ENCODE assay signal across 8 cellular contexts in genomic region chr16:30650369-30651123, GRCh38. TPM values are rescaled to one million over a fixed set of nuclear protein-coding genes. Genes with fewer than 3 reads are reported as not detected.
DNase-seq lines count a peak whose midpoint lies in the region; ATAC-seq and TF ChIP-seq lines count a peak whose summit lies in the region.

Gene PRR14, plus strand, starts transcription at chr16:30650960. Its CDS starts 686 bp downstream, at chr16:30651646.

- H3K4me3 ChIP-seq in RWPE2 (ENCODE audit: severe bottlenecking) (peak within 1 kb of the TSS; percentile 83), fibroblast of lung (replicated peaks in 1 of 4; ENCODE audit: control extremely low read depth in 1 of 4, insufficient read depth in 1 of 4, low read depth in 3 of 4, low read length in 4 of 4) (peak within 1 kb of the TSS; percentile 81 to 99 (median 95))
- peak within 1 kb of the TSS; percentile 100 for H3K4me3 ChIP-seq in naive thymus-derived CD4-positive, alpha-beta T cell (ENCODE audit: low read length)

- H3K4me2 ChIP-seq in fibroblast of lung (ENCODE audit: extremely low read depth, insufficient read depth, low read length) = peak within 1 kb of the TSS; percentile 90

- H3K4me3 Mint-ChIP-seq in activated T-helper 2 cell treated with anti-CD3 and anti-CD28 coated beads, Interferon-gamma antibody, Interleukin-2, Interleukin-4, amounts not matched to agents 10 μg/mL and 5 μg/mL and 100 μg/mL, durations not matched to agents 14 hours and 24 hours and 36 hours (ENCODE audit: low read depth) = peak within 1 kb of the TSS; percentile 98
- peak within 1 kb of the TSS; percentile 86 to 100 (median 98) for H3K4me3 Mint-ChIP-seq in naive thymus-derived CD4-positive, alpha-beta T cell
- H3K4me3 Mint-ChIP-seq in stimulated activated naive B cell treated with anti-CD40 and anti-IgM and Interleukin-4, amounts not matched to agents 10 μg/mL and 1 μg/mL and 100 μg/mL, for 72 hours = peak within 1 kb of the TSS; percentile 95 to 96

- H3K4me1 Mint-ChIP-seq in activated T-helper 2 cell treated with anti-CD3 and anti-CD28 coated beads, Interferon-gamma antibody, Interleukin-2, Interleukin-4, amounts not matched to agents 10 μg/mL and 5 μg/mL and 100 μg/mL, durations not matched to agents 14 hours and 24 hours and 36 hours (ENCODE audit: low read depth) = peaks cover 13% of the 10 kb centered on the region
- H3K4me1 Mint-ChIP-seq in naive thymus-derived CD4-positive, alpha-beta T cell = peaks cover 19 to 39% (median 22%) of the 10 kb centered on the region in 7 donors
- H3K4me1 Mint-ChIP-seq in stimulated activated naive B cell treated with anti-CD40 and anti-IgM and Interleukin-4, amounts not matched to agents 10 μg/mL and 1 μg/mL and 100 μg/mL, for 72 hours = peaks cover 27 to 31% of the 10 kb centered on the region in 2 donors

- H3K79me2 ChIP-seq in fibroblast of lung (ENCODE audit: control insufficient read depth, insufficient read depth, low read length) = peaks cover 13% of the 10 kb centered on the region

- intact Hi-C loops in activated T-helper 2 cell treated with anti-CD3 and anti-CD28 coated beads, Interferon-gamma antibody, Interleukin-2, Interleukin-4, amounts not matched to agents 10 μg/mL and 5 μg/mL and 100 μg/mL, durations not matched to agents 14 hours and 24 hours and 36 hours (cut with micrococcal nuclease) = loop anchor here (1.0 kb wide), 5 partner anchors 8 to 280 kb away; partner anchors contain the start of genes DCTPP1, FBRS and TBC1D10B
- intact Hi-C loops in naive thymus-derived CD4-positive, alpha-beta T cell (cut with micrococcal nuclease) = loop anchor here (1.0 to 10.0 kb wide), 21 partner anchors 8 to 556 kb away; partner anchors contain the start of genes DCTPP1 (in 2 of the 2), FBRS (in 2 of the 2), ZNF689 (in 2 of the 2) and CFAP119 (in 1 of the 2)

- H3K27ac Mint-ChIP-seq in activated T-helper 2 cell treated with anti-CD3 and anti-CD28 coated beads, Interferon-gamma antibody, Interleukin-2, Interleukin-4, amounts not matched to agents 10 μg/mL and 5 μg/mL and 100 μg/mL, durations not matched to agents 14 hours and 24 hours and 36 hours = peak within 1 kb of the TSS; percentile 97
- peak within 1 kb of the TSS; percentile 95 to 99 (median 98) for H3K27ac Mint-ChIP-seq in naive thymus-derived CD4-positive, alpha-beta T cell
- peak within 1 kb of the TSS; percentile 99 for H3K27ac Mint-ChIP-seq in stimulated activated naive B cell treated with anti-CD40 and anti-IgM and Interleukin-4, amounts not matched to agents 10 μg/mL and 1 μg/mL and 100 μg/mL, for 72 hours

- H4K20me1 ChIP-seq in fibroblast of lung (ENCODE audit: control insufficient read depth, extremely low read depth, insufficient read depth, low read length) = no peaks in the 10 kb centered on the region

- H3K4me1 ChIP-seq in RWPE2 (ENCODE audit: insufficient read depth, poor library complexity, severe bottlenecking) = peaks cover 6% of the 10 kb centered on the region
- peaks cover 5% of the 10 kb centered on the region for H3K4me1 ChIP-seq in fibroblast of lung (ENCODE audit: control insufficient read depth, extremely low read depth, insufficient read depth, low read length)
- peaks cover 9 to 10% of the 10 kb centered on the region in 2 donors for H3K4me1 ChIP-seq in naive thymus-derived CD4-positive, alpha-beta T cell (ENCODE audit: control insufficient read depth in 2 of 2, insufficient read depth in 2 of 2, low read length in 2 of 2)

- peak within 1 kb of the TSS; percentile 62 for H3K27ac ChIP-seq in RWPE2 (ENCODE audit: poor library complexity, severe bottlenecking)
- peak within 1 kb of the TSS; percentile 94 for H3K27ac ChIP-seq in fibroblast of lung (ENCODE audit: insufficient read depth, low read length)
- peak within 1 kb of the TSS; percentile 90 for H3K27ac ChIP-seq in naive thymus-derived CD4-positive, alpha-beta T cell (ENCODE audit: low read depth, low read length)

- DNase-seq in Daoy (ENCODE audit: low read depth) (peak; percentile 98), H4 (ENCODE audit: low spot score) (peak; percentile 98), LoVo (ENCODE audit: low spot score) (peak; percentile 99), RWPE2 (ENCODE audit: low spot score) (peak; percentile 99), fibroblast of lung (ENCODE audit: low read depth in 2 of 2) (peak; percentile 99 to 100)
- DNase-seq in activated T-helper 2 cell treated with anti-CD3 and anti-CD28 coated beads, Interferon-gamma antibody, Interleukin-2, Interleukin-4, amounts not matched to agents 10 μg/mL and 5 μg/mL and 100 μg/mL, durations not matched to agents 14 hours and 24 hours and 36 hours (ENCODE audit: low spot score) = peak; percentile 99
- peak; percentile 87 to 99 (median 96) for DNase-seq in naive thymus-derived CD4-positive, alpha-beta T cell
- DNase-seq in stimulated activated naive B cell treated with anti-CD40 and anti-IgM and Interleukin-4, amounts not matched to agents 10 μg/mL and 1 μg/mL and 100 μg/mL, for 72 hours = peak; percentile 99

- CTCF ChIA-PET in naive thymus-derived CD4-positive, alpha-beta T cell (lab: Charles Lee) = interaction anchor here (0.6 to 2.8 kb wide), 11 partner anchors 9 to 860 kb away, joined by 3 to 25 read pairs (median 3); partner anchors contain the start of genes KIF22 and ZNF747

- peak within 1 kb of the TSS; percentile 88 for H3K9ac ChIP-seq in fibroblast of lung (ENCODE audit: insufficient read depth, low read length)

- H2AFZ ChIP-seq in fibroblast of lung (ENCODE audit: low read length) = peak within 1 kb of the TSS; percentile 99

- H3K9me3 ChIP-seq in RWPE2 (ENCODE audit: severe bottlenecking) (no peaks in the 10 kb centered on the region), fibroblast of lung (ENCODE audit: control insufficient read depth, insufficient read depth, low read depth, low read length) (no peaks in the 10 kb centered on the region)
- H3K9me3 ChIP-seq in naive thymus-derived CD4-positive, alpha-beta T cell (ENCODE audit: control insufficient read depth in 2 of 3, low read length in 3 of 3) = no peaks in the 10 kb centered on the region

- H3K27me3 ChIP-seq in RWPE2 (ENCODE audit: insufficient read depth, poor library complexity, severe bottlenecking) (no peaks in the 10 kb centered on the region), fibroblast of lung (ENCODE audit: control insufficient read depth, insufficient read depth, low read length) (no peaks in the 10 kb centered on the region)
- no peaks in the 10 kb centered on the region for H3K27me3 ChIP-seq in naive thymus-derived CD4-positive, alpha-beta T cell (ENCODE audit: control insufficient read depth in 2 of 2, insufficient read depth in 2 of 2, low read length in 2 of 2)

- H3K36me3 ChIP-seq in RWPE2 (ENCODE audit: low read depth) (peaks cover 19% of the 10 kb centered on the region), fibroblast of lung (ENCODE audit: control insufficient read depth, insufficient read depth, low read length) (peaks cover 7% of the 10 kb centered on the region)
- peaks cover 5 to 37% (median 7%) of the 10 kb centered on the region in 3 experiments for H3K36me3 ChIP-seq in naive thymus-derived CD4-positive, alpha-beta T cell (ENCODE audit: control insufficient read depth in 2 of 3, insufficient read depth in 3 of 3, low read length in 3 of 3)

- POLR2A ChIA-PET in naive thymus-derived CD4-positive, alpha-beta T cell (lab: Charles Lee) = interaction anchor here (0.7 to 2.7 kb wide), 28 partner anchors 9 to 530 kb away, joined by 3 to 49 read pairs (median 4); partner anchors contain the start of genes CORO1A, FBRS, SRCAP and ZNF688

- H3K27me3 Mint-ChIP-seq in activated T-helper 2 cell treated with anti-CD3 and anti-CD28 coated beads, Interferon-gamma antibody, Interleukin-2, Interleukin-4, amounts not matched to agents 10 μg/mL and 5 μg/mL and 100 μg/mL, durations not matched to agents 14 hours and 24 hours and 36 hours (ENCODE audit: low read depth) = no peaks in the 10 kb centered on the region
- peaks cover 0 to 3% (median 0%) of the 10 kb centered on the region in 5 donors for H3K27me3 Mint-ChIP-seq in naive thymus-derived CD4-positive, alpha-beta T cell
- no peaks in the 10 kb centered on the region for H3K27me3 Mint-ChIP-seq in stimulated activated naive B cell treated with anti-CD40 and anti-IgM and Interleukin-4, amounts not matched to agents 10 μg/mL and 1 μg/mL and 100 μg/mL, for 72 hours

- H3K36me3 Mint-ChIP-seq in activated T-helper 2 cell treated with anti-CD3 and anti-CD28 coated beads, Interferon-gamma antibody, Interleukin-2, Interleukin-4, amounts not matched to agents 10 μg/mL and 5 μg/mL and 100 μg/mL, durations not matched to agents 14 hours and 24 hours and 36 hours (ENCODE audit: low read depth) = peaks cover 39% of the 10 kb centered on the region
- peaks cover 0 to 15% (median 3%) of the 10 kb centered on the region in 5 donors for H3K36me3 Mint-ChIP-seq in naive thymus-derived CD4-positive, alpha-beta T cell
- peaks cover 20 to 32% of the 10 kb centered on the region in 2 donors for H3K36me3 Mint-ChIP-seq in stimulated activated naive B cell treated with anti-CD40 and anti-IgM and Interleukin-4, amounts not matched to agents 10 μg/mL and 1 μg/mL and 100 μg/mL, for 72 hours

- ATAC-seq in RWPE2 (ENCODE audit: low read depth) = peak; percentile 90
- peak; percentile 93 for ATAC-seq in naive thymus-derived CD4-positive, alpha-beta T cell
- peak; percentile 82 for ATAC-seq in stimulated activated naive B cell treated with anti-CD40 and anti-IgM and Interleukin-4, amounts not matched to agents 10 μg/mL and 1 μg/mL and 100 μg/mL, for 72 hours (replicated peaks)

- TF ChIP-seq CTCF in RWPE2 (IDR thresholded peaks at IDR 0.05; ENCODE audit: poor library complexity, severe bottlenecking) (no peak), fibroblast of lung (conservative IDR thresholded peaks at IDR 0.05 in 1 of 2, IDR thresholded peaks at IDR 0.05 in 1 of 2; ENCODE audit: low read depth in 1 of 2, low read length in 2 of 2) (peak in 1 of 2 donors; percentile 13)

- H3K9me3 Mint-ChIP-seq in activated T-helper 2 cell treated with anti-CD3 and anti-CD28 coated beads, Interferon-gamma antibody, Interleukin-2, Interleukin-4, amounts not matched to agents 10 μg/mL and 5 μg/mL and 100 μg/mL, durations not matched to agents 14 hours and 24 hours and 36 hours = no peaks in the 10 kb centered on the region
- H3K9me3 Mint-ChIP-seq in naive thymus-derived CD4-positive, alpha-beta T cell = no peaks in the 10 kb centered on the region
- no peaks in the 10 kb centered on the region for H3K9me3 Mint-ChIP-seq in stimulated activated naive B cell treated with anti-CD40 and anti-IgM and Interleukin-4, amounts not matched to agents 10 μg/mL and 1 μg/mL and 100 μg/mL, for 72 hours

RNA-seq across cellular contexts. Expression of gene PRR14, which starts in this region (rescaled TPM):
- 2.7 and 6.3 TPM in 2 replicates for total RNA-seq in Daoy (2014; rRNA removed; shearing (Covaris generic))
- 5.2 and 13.6 TPM in 2 replicates for total RNA-seq in H4 (2014; rRNA removed; shearing (Covaris generic))
- 84.0 and 90.5 TPM in 2 replicates for total RNA-seq in activated T-helper 2 cell treated with anti-CD3 and anti-CD28 coated beads, Interferon-gamma antibody, Interleukin-2, Interleukin-4, amounts not matched to agents 10 μg/mL and 5 μg/mL and 100 μg/mL, durations not matched to agents 14 hours and 24 hours and 36 hours
- total RNA-seq in fibroblast of lung = 5.9 and 6.6 TPM in 2 replicates
- polyA plus RNA-seq in fibroblast of lung = 2.5 and 4.7 TPM in 2 replicates
- polyA plus RNA-seq in fibroblast of lung (2012) = 13.5 and 28.4 TPM in 2 replicates
- 2.8 and 9.5 TPM in 2 replicates for polyA minus RNA-seq in fibroblast of lung (ENCODE audit: low replicate concordance)
- total RNA-seq in naive thymus-derived CD4-positive, alpha-beta T cell = 10 to 100 TPM; 57.6 to 91.9 (median 82.5) TPM
- polyA plus RNA-seq in naive thymus-derived CD4-positive, alpha-beta T cell = 10 to 100 TPM; 13.3 to 20.9 TPM

Comparison
In these comparisons a context has a peak if more than half of its experiments do, and no peak if none do; other contexts are left out.
1. Peak in every context shown above with its lines: DNase-seq, ATAC-seq, H3K4me3 ChIP-seq and H3K27ac ChIP-seq.